Comparison of ENCODE assay signal across 9 cellular contexts in genomic region chr3:141050576-141050912, GRCh38. TPM values are rescaled to one million over a fixed set of nuclear protein-coding genes. Genes with fewer than 3 reads are reported as not detected.
DNase-seq lines count a peak whose midpoint lies in the region.
"Had no signal": no experiment of that assay in that cellular context is flagged by ENCODE, and none has a peak within 500 bp of the region (broad histone marks: within the 10 kb centered on the region; RNA-seq: fewer than 3 reads in every experiment).

No MANE protein-coding gene starts in this region.

- peaks cover 14% of the 10 kb centered on the region for H3K4me1 Mint-ChIP-seq in activated CD4-positive, alpha-beta memory T cell treated with anti-CD3 and anti-CD28 coated beads, Interleukin-2, amount 10 ng/mL, durations not matched to agents 7 days and 5 days

- peak; percentile 25 for DNase-seq in SIG-M5 treated with dmso at 0.1 percent for 504 hours (lab: John Stamatoyannopoulos, UW; ENCODE audit: unreplicated experiment)
- no peak for DNase-seq in SIG-M5 (lab: John Stamatoyannopoulos, UW)
- no peak for DNase-seq in activated CD4-positive, alpha-beta memory T cell treated with anti-CD3 and anti-CD28 coated beads, Interleukin-2, amount 10 ng/mL, durations not matched to agents 7 days and 5 days
- peak; percentile 35 for DNase-seq in stimulated activated CD8-positive, alpha-beta memory T cell treated with anti-CD3 and anti-CD28 coated beads, Interleukin-4, amount 100 ng/mL, for 48 hours
- DNase-seq in SK-N-DZ (ENCODE audit: low spot score) = no peak
- DNase-seq in CD1c-positive myeloid dendritic cell (ENCODE audit: extremely low spot score) = no peak
- no peak for DNase-seq in cortex of kidney (lab: John Stamatoyannopoulos, UW)

- peak overlapping the region; percentile 52 for H3K4me3 Mint-ChIP-seq in activated CD4-positive, alpha-beta memory T cell treated with anti-CD3 and anti-CD28 coated beads, Interleukin-2, amount 10 ng/mL, durations not matched to agents 7 days and 5 days

- H3K9me3 ChIP-seq in iPS-18c (ENCODE audit: control insufficient read depth, insufficient read depth, low read length) = no peaks in the 10 kb centered on the region

- CTCF ChIA-PET in activated CD4-positive, alpha-beta memory T cell treated with anti-CD3 and anti-CD28 coated beads, Interleukin-2, amount 10 ng/mL, durations not matched to agents 7 days and 5 days (lab: Charles Lee) = interaction anchor here (0.9 to 2.8 kb wide), 4 partner anchors 38 to 143 kb away, joined by 3 to 9 read pairs (median 4); no protein-coding TSS in a partner anchor

- no peaks in the 10 kb centered on the region for H3K36me3 Mint-ChIP-seq in activated CD4-positive, alpha-beta memory T cell treated with anti-CD3 and anti-CD28 coated beads, Interleukin-2, amount 10 ng/mL, durations not matched to agents 7 days and 5 days (ENCODE audit: low read depth)

- H3K27me3 Mint-ChIP-seq in activated CD4-positive, alpha-beta memory T cell treated with anti-CD3 and anti-CD28 coated beads, Interleukin-2, amount 10 ng/mL, durations not matched to agents 7 days and 5 days = peaks cover 72% of the 10 kb centered on the region

- H3K27ac Mint-ChIP-seq in activated CD4-positive, alpha-beta memory T cell treated with anti-CD3 and anti-CD28 coated beads, Interleukin-2, amount 10 ng/mL, durations not matched to agents 7 days and 5 days = no peak overlapping the region

- no peaks in the 10 kb centered on the region for H3K9me3 Mint-ChIP-seq in activated CD4-positive, alpha-beta memory T cell treated with anti-CD3 and anti-CD28 coated beads, Interleukin-2, amount 10 ng/mL, durations not matched to agents 7 days and 5 days

- POLR2A ChIA-PET in activated CD4-positive, alpha-beta memory T cell treated with anti-CD3 and anti-CD28 coated beads, Interleukin-2, amount 10 ng/mL, durations not matched to agents 7 days and 5 days (lab: Charles Lee) = no interaction called here

- H3K4me3 ChIP-seq in iPS-18c (ENCODE audit: insufficient read depth, low read depth, low read length) = peak overlapping the region; percentile 78

RNA-seq across cellular contexts. Expression of gene SPSB4, which starts 0.6 kb away (rescaled TPM):
- total RNA-seq in activated CD4-positive, alpha-beta memory T cell treated with anti-CD3 and anti-CD28 coated beads, Interleukin-2, amount 10 ng/mL, durations not matched to agents 7 days and 5 days = not detected
- 45.1 and 52.1 TPM in 2 replicates for polyA plus RNA-seq in SK-N-DZ (2014; cell fraction: cytosol; rRNA removed)
- 26.7 and 31.5 TPM in 2 replicates for polyA plus RNA-seq in SK-N-DZ (2014; cell fraction: nucleus; rRNA removed)
- polyA plus RNA-seq: AG04450 had no signal

Comparison
In these comparisons a context has a peak if more than half of its experiments do, and no peak if none do; other contexts are left out.
1. DNase-seq: peak in SIG-M5 treated with dmso at 0.1 percent for 504 hours (single experiment) and stimulated activated CD8-positive, alpha-beta memory T cell treated with anti-CD3 and anti-CD28 coated beads, Interleukin-4, amount 100 ng/mL, for 48 hours (single experiment); none in SIG-M5 (single experiment), activated CD4-positive, alpha-beta memory T cell treated with anti-CD3 and anti-CD28 coated beads, Interleukin-2, amount 10 ng/mL, durations not matched to agents 7 days and 5 days (single experiment), SK-N-DZ (single experiment), CD1c-positive myeloid dendritic cell (single experiment) and cortex of kidney (single experiment).